In genomic region chr1:228548788-228549187, GRCh38 we compare ENCODE assay signal across 31 cellular contexts.
"Had no signal": no experiment of that assay in that cellular context is flagged by ENCODE, and none has a peak within 500 bp of the region (broad histone marks: within the 10 kb centered on the region; RNA-seq: fewer than 3 reads in every experiment).

No MANE protein-coding gene starts in this region.

- H3K27ac Mint-ChIP-seq: activated CD4-positive, alpha-beta T cell treated with anti-CD3 and anti-CD28 coated beads for 36 hours; activated CD4-positive, alpha-beta T cell treated with anti-CD3 and anti-CD28 coated beads, Interleukin-2, amount 10 ng/mL, durations not matched to agents 7 days and 5 days; activated CD8-positive, alpha-beta T cell treated with anti-CD3 and anti-CD28 coated beads, Interleukin-2, amount 10 ng/mL, durations not matched to agents 7 days and 5 days; activated naive CD8-positive, alpha-beta T cell treated with anti-CD3 and anti-CD28 coated beads for 36 hours; activated T-cell treated with anti-CD3 and anti-CD28 coated beads, Interleukin-2, amount 50 U/mL, for 24 hours; T-helper 1 cell treated with Interleukin-12 subunit alpha and Interleukin-12 subunit beta and Interleukin-4 antibody, amounts not matched to agents 30 μg/mL and 1 μg/mL, for 36 hours; T-helper 2 cell treated with Interferon-gamma antibody and Interleukin-4, amounts not matched to agents 5 μg/mL and 100 μg/mL, for 36 hours had no signal

- H3K9me3 Mint-ChIP-seq: activated naive CD8-positive, alpha-beta T cell treated with anti-CD3 and anti-CD28 coated beads for 36 hours; activated T-cell treated with anti-CD3 and anti-CD28 coated beads, Interleukin-2, amount 50 U/mL, for 24 hours; T-helper 2 cell treated with Interferon-gamma antibody and Interleukin-4, amounts not matched to agents 5 μg/mL and 100 μg/mL, for 36 hours had no signal

- ATAC-seq: activated CD4-positive, alpha-beta T cell treated with anti-CD3 and anti-CD28 coated beads for 36 hours; activated CD4-positive, CD25-positive, alpha-beta regulatory T cell treated with anti-CD3 and anti-CD28 coated beads, Interleukin-2, amount 50 U/mL, for 24 hours; activated CD8-positive, alpha-beta T cell treated with anti-CD3 and anti-CD28 coated beads, Interleukin-2, amount 10 ng/mL, durations not matched to agents 7 days and 5 days; K562; PC-3 had no signal

- H3K4me3 Mint-ChIP-seq: activated CD4-positive, alpha-beta T cell treated with anti-CD3 and anti-CD28 coated beads for 36 hours; activated CD4-positive, alpha-beta T cell treated with anti-CD3 and anti-CD28 coated beads, Interleukin-2, amount 10 ng/mL, durations not matched to agents 7 days and 5 days; activated CD8-positive, alpha-beta T cell treated with anti-CD3 and anti-CD28 coated beads, Interleukin-2, amount 10 ng/mL, durations not matched to agents 7 days and 5 days; activated naive CD8-positive, alpha-beta T cell treated with anti-CD3 and anti-CD28 coated beads for 36 hours; activated T-cell treated with anti-CD3 and anti-CD28 coated beads, Interleukin-2, amount 50 U/mL, for 24 hours; T-helper 1 cell treated with Interleukin-12 subunit alpha and Interleukin-12 subunit beta and Interleukin-4 antibody, amounts not matched to agents 30 μg/mL and 1 μg/mL, for 36 hours; T-helper 2 cell treated with Interferon-gamma antibody and Interleukin-4, amounts not matched to agents 5 μg/mL and 100 μg/mL, for 36 hours had no signal

- H3K27ac ChIP-seq: brain microvascular endothelial cell, Peyer's patch, SJSA1 had no signal

- H3K27me3 Mint-ChIP-seq: activated CD4-positive, alpha-beta T cell treated with anti-CD3 and anti-CD28 coated beads, Interleukin-2, amount 10 ng/mL, durations not matched to agents 7 days and 5 days had no signal

- H3K36me3 Mint-ChIP-seq: activated naive CD8-positive, alpha-beta T cell treated with anti-CD3 and anti-CD28 coated beads for 36 hours had no signal

- H3K9me3 ChIP-seq: Peyer's patch, SJSA1, SK-N-SH had no signal

- H3K36me3 ChIP-seq: brain microvascular endothelial cell, Peyer's patch, SJSA1 had no signal

- H3K4me1 ChIP-seq: Peyer's patch, SJSA1 had no signal

- H3K4me1 Mint-ChIP-seq: activated CD4-positive, alpha-beta T cell treated with anti-CD3 and anti-CD28 coated beads for 36 hours; activated CD4-positive, alpha-beta T cell treated with anti-CD3 and anti-CD28 coated beads, Interleukin-2, amount 10 ng/mL, durations not matched to agents 7 days and 5 days; activated naive CD8-positive, alpha-beta T cell treated with anti-CD3 and anti-CD28 coated beads for 36 hours had no signal

- DNase-seq: activated CD4-positive, alpha-beta T cell treated with anti-CD3 and anti-CD28 coated beads for 36 hours; activated CD4-positive, alpha-beta T cell treated with anti-CD3 and anti-CD28 coated beads, Interleukin-2, amount 10 ng/mL, durations not matched to agents 7 days and 5 days; activated CD4-positive, alpha-beta T cell treated with anti-CD3 and anti-CD28 coated beads, Interleukin-2, amount 50 U/mL, for 48 hours; activated CD8-positive, alpha-beta T cell treated with anti-CD3 and anti-CD28 coated beads, Interleukin-2, amount 10 ng/mL, durations not matched to agents 7 days and 5 days; activated naive CD4-positive, alpha-beta T cell treated with anti-CD3 and anti-CD28 coated beads, Interleukin-2, amount 50 U/mL, for 16 hours; activated naive CD8-positive, alpha-beta T cell treated with anti-CD3 and anti-CD28 coated beads for 36 hours; activated T-cell treated with anti-CD3 and anti-CD28 coated beads, Interleukin-2, amount 50 U/mL, for 24 hours; amniotic stem cell; aorta; brain microvascular endothelial cell; central memory CD4-positive, alpha-beta T cell; NCI-H1092 treated with DMSO at 0.1 percent for 48 hours; NCI-H1417 treated with DMSO at 0.1 percent for 48 hours; NCI-H1694 treated with DMSO at 0.1 percent for 48 hours; NCI-H2081; NCI-H226; NCI-H446 treated with DMSO at 0.1 percent for 48 hours; NCI-H524; NCI-H69; NCI-H82; NK-92 treated with Interleukin-12 subunit alpha and Interleukin-12 subunit beta, amount 100 ng/mL, for 24 hours; PC-3; RPMI8226; SHP77 treated with DMSO at 0.1 percent for 48 hours; SK-N-SH had no signal

- H3K4me3 ChIP-seq: K562, Peyer's patch, SJSA1 had no signal

- H3K27me3 ChIP-seq: brain microvascular endothelial cell, Peyer's patch, SJSA1 had no signal
